20 cellular contexts compared by ENCODE assay signal in the genomic region with DNA sequence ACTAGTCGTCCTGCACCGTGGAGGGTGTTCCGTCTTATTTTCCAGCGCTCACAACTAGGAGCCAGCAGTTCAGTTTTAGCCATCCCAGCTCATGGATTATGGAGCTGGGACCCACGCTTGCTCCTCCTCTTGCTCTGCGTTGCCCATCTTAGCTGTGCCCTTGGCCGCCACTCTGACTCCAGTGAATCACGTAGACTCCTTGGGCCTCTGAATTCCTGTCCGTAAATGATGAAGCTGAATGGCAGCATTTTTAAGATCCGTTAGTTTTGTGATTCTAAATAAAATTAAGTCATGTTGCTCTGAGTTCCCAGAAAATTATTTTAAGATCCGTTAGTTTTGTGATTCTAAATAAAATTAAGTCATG. TPM values are rescaled to one million over a fixed set of nuclear protein-coding genes. Genes with fewer than 3 reads are reported as not detected.
DNase-seq lines count a peak whose midpoint lies in the region; ATAC-seq and TF ChIP-seq lines count a peak whose summit lies in the region.
"Had no signal": no experiment of that assay in that cellular context is flagged by ENCODE, and none has a peak within 500 bp of the region (broad histone marks: within the 10 kb centered on the region; RNA-seq: fewer than 3 reads in every experiment).

No MANE protein-coding gene starts in this region.

- no peaks in the 10 kb centered on the region for H3K36me3 ChIP-seq in tibial nerve
- H3K36me3 ChIP-seq: colonic mucosa had no signal

- H3K27me3 ChIP-seq in tibial nerve = no peaks in the 10 kb centered on the region
- H3K27me3 ChIP-seq: BE2C, colonic mucosa, hepatocyte had no signal

- no peaks in the 10 kb centered on the region for H3K9me3 ChIP-seq in tibial nerve
- H3K9me3 ChIP-seq: BE2C, colonic mucosa had no signal

- H3K36me3 Mint-ChIP-seq in activated T-cell treated with anti-CD3 and anti-CD28 coated beads, Interleukin-2, amount 50 U/mL, for 72 hours (ENCODE audit: insufficient read depth in 2 of 2) = peaks cover 2% of the 10 kb centered on the region in 2 donors
- H3K36me3 Mint-ChIP-seq in progenitor cell of endocrine pancreas (ENCODE audit: insufficient read depth) = peaks cover 4% of the 10 kb centered on the region

- H3K27ac Mint-ChIP-seq in activated T-cell treated with anti-CD3 and anti-CD28 coated beads, Interleukin-2, amount 50 U/mL, for 72 hours = peak overlapping the region; percentile 42
- H3K27ac Mint-ChIP-seq in progenitor cell of endocrine pancreas = peak overlapping the region; percentile 78

- DNase-seq in activated T-cell treated with anti-CD3 and anti-CD28 coated beads, Interleukin-2, amount 50 U/mL, for 72 hours = no peak
- DNase-seq in activated T-cell treated with anti-CD3 and anti-CD28 coated beads for 4 hours = no peak
- DNase-seq in progenitor cell of endocrine pancreas (ENCODE audit: low spot score, unreplicated experiment) = no peak
- DNase-seq in tibial nerve (ENCODE audit: low spot score in 2 of 2) = no peak
- DNase-seq in HPDE6-E6E7 (ENCODE audit: extremely low spot score) = no peak
- no peak for DNase-seq in activated CD4-positive, alpha-beta T cell treated with anti-CD3 and anti-CD28 coated beads, Interleukin-2, amount 50 U/mL, for 1 hour
- DNase-seq: activated naive CD4-positive, alpha-beta T cell treated with anti-CD3 and anti-CD28 coated beads for 36 hours; activated T-cell treated with anti-CD3 and anti-CD28 coated beads, Interleukin-2, amount 50 U/mL, for 1 hour; BE2C; colonic mucosa; mesenchymal stem cell; naive thymus-derived CD4-positive, alpha-beta T cell; SHP77 treated with DMSO at 0.1 percent for 48 hours; small intestine; stimulated activated CD4-positive, alpha-beta T cell treated with anti-CD3 and anti-CD28 coated beads, Interleukin-4, amount 100 ng/mL, for 4 hours; T-helper 1 cell had no signal

- ATAC-seq in activated T-cell treated with anti-CD3 and anti-CD28 coated beads, Interleukin-2, amount 50 U/mL, for 72 hours (replicated peaks in 1 of 2) = no peak
- ATAC-seq in GM18498 (IDR thresholded peaks at IDR 0.05; ENCODE audit: unreplicated experiment) = no peak
- ATAC-seq: naive thymus-derived CD4-positive, alpha-beta T cell had no signal

- TF ChIP-seq CTCF in progenitor cell of endocrine pancreas (IDR thresholded peaks at IDR 0.05; ENCODE audit: unreplicated experiment) (no peak), tibial nerve (IDR thresholded peaks at IDR 0.05) (no peak)

- peaks cover 0 to 34% (median 21%) of the 10 kb centered on the region in 4 donors for H3K4me1 ChIP-seq in tibial nerve
- H3K4me1 ChIP-seq: BE2C, colonic mucosa had no signal

- 73 to 76% methylated on average over 11 of the region's 11 CpGs for WGBS in tibial nerve, 2 donors

- no peak for TF ChIP-seq POLR2A in tibial nerve (IDR thresholded peaks at IDR 0.05)

- H3K27ac ChIP-seq in cingulate gyrus (ENCODE audit: low read depth, low read length) (peak overlapping the region; percentile 60), tibial nerve (peak overlapping the region in 3 of 4 donors; percentile 56 to 82 (median 80))
- H3K27ac ChIP-seq: 22Rv1, colonic mucosa, hepatocyte had no signal

- TF ChIP-seq EP300 in tibial nerve (IDR thresholded peaks at IDR 0.05) = no peak

- H3K27me3 Mint-ChIP-seq in activated T-cell treated with anti-CD3 and anti-CD28 coated beads, Interleukin-2, amount 50 U/mL, for 72 hours (ENCODE audit: low read depth) = no peaks in the 10 kb centered on the region
- no peaks in the 10 kb centered on the region for H3K27me3 Mint-ChIP-seq in progenitor cell of endocrine pancreas
- H3K27me3 Mint-ChIP-seq: naive thymus-derived CD4-positive, alpha-beta T cell had no signal

- peaks cover 24% of the 10 kb centered on the region for H3K4me1 Mint-ChIP-seq in activated T-cell treated with anti-CD3 and anti-CD28 coated beads, Interleukin-2, amount 50 U/mL, for 72 hours (ENCODE audit: low read depth)
- peaks cover 25% of the 10 kb centered on the region for H3K4me1 Mint-ChIP-seq in progenitor cell of endocrine pancreas (ENCODE audit: low read depth)

- H3K4me3 ChIP-seq in tibial nerve = no peak overlapping the region
- H3K4me3 ChIP-seq: colonic mucosa, hepatocyte had no signal

- H3K9me3 Mint-ChIP-seq in activated T-cell treated with anti-CD3 and anti-CD28 coated beads, Interleukin-2, amount 50 U/mL, for 72 hours = no peaks in the 10 kb centered on the region
- H3K9me3 Mint-ChIP-seq in progenitor cell of endocrine pancreas (ENCODE audit: low read depth) = no peaks in the 10 kb centered on the region
- H3K9me3 Mint-ChIP-seq: activated naive CD4-positive, alpha-beta T cell treated with anti-CD3 and anti-CD28 coated beads for 36 hours; naive thymus-derived CD4-positive, alpha-beta T cell had no signal

- H3K4me3 Mint-ChIP-seq in activated T-cell treated with anti-CD3 and anti-CD28 coated beads, Interleukin-2, amount 50 U/mL, for 72 hours = no peak overlapping the region
- H3K4me3 Mint-ChIP-seq in progenitor cell of endocrine pancreas (ENCODE audit: low read depth) = no peak overlapping the region
- H3K4me3 Mint-ChIP-seq: activated naive CD4-positive, alpha-beta T cell treated with anti-CD3 and anti-CD28 coated beads for 36 hours had no signal

RNA-seq across cellular contexts. Expression of gene BCR, which starts 23.8 kb away (rescaled TPM):
- total RNA-seq in activated T-cell treated with anti-CD3 and anti-CD28 coated beads, Interleukin-2, amount 50 U/mL, for 72 hours = 10 to 100 TPM; 40.3 to 50.0 TPM
- 102 and 106 TPM in 2 replicates for total RNA-seq in progenitor cell of endocrine pancreas
- 100 to 1,000 TPM in 3 of 4 donors, 10 to 100 TPM in 1; 99.0 to 174 (median 120) TPM for total RNA-seq in tibial nerve

RNA-seq across cellular contexts. Expression of gene RAB36, which starts 58.8 kb away (rescaled TPM):
- under 1 TPM; 0.14 to 0.19 TPM for total RNA-seq in activated T-cell treated with anti-CD3 and anti-CD28 coated beads, Interleukin-2, amount 50 U/mL, for 72 hours
- total RNA-seq in progenitor cell of endocrine pancreas (10.1 and 10.3 TPM in 2 replicates), tibial nerve (1 to 10 TPM; 4.9 to 7.5 (median 6.1) TPM)
- total RNA-seq: activated naive CD4-positive, alpha-beta T cell treated with anti-CD3 and anti-CD28 coated beads for 36 hours had no signal
